In the genomic region with DNA sequence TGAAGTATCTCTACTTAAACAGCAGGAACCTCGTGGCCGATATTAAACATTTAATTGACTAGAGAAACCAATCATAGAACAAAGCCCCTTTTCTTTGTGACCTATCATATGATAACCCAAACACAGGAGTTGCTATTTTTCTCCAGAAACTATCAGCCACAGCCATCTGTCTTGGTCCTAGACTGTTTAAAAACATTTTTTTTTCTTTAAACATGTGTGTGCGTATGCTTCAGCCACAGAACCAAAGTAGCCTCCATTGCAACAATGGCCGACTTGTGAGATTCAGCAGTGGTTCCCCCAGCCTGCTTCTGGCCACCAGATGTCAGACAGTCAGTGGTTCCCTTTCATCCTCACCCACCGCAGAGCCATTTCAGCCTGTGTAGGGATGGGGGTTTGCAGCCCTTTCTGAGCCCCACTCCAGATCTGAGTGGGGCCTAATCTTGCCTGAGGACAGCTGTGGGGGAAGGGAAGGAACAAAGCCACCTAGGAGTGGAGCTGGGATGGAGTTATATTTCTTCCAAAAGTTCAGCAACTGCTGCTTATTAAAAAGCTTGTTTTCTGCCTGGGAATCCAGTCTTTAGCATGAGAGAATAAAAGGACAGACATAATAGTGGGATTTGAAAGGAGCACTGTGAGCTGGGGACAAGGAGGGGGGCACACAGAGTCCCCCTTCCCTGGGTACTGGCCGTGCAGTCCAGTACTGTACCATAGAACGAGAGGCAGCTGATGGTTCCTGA, we compare ENCODE assay signal across 18 cellular contexts. TPM values are rescaled to one million over a fixed set of nuclear protein-coding genes. Genes with fewer than 3 reads are reported as not detected.
DNase-seq lines count a peak whose midpoint lies in the region; ATAC-seq and TF ChIP-seq lines count a peak whose summit lies in the region.
"Had no signal": no experiment of that assay in that cellular context is flagged by ENCODE, and none has a peak within 500 bp of the region (broad histone marks: within the 10 kb centered on the region; RNA-seq: fewer than 3 reads in every experiment).

No MANE protein-coding gene starts in this region.

- H3K27me3 ChIP-seq in mesenchymal stem cell (ENCODE audit: control insufficient read depth in 1 of 2, insufficient read depth in 1 of 2, low read length in 2 of 2) (peaks cover 6 to 7% of the 10 kb centered on the region in 2 experiments), Karpas-422 (ENCODE audit: low read length) (no peaks in the 10 kb centered on the region)
- H3K27me3 ChIP-seq: breast epithelium had no signal

- TF ChIP-seq CTCF in astrocyte of the spinal cord (IDR thresholded peaks at IDR 0.05; ENCODE audit: low read depth, low read length) = peak; percentile 2

- H3K9me2 ChIP-seq in Karpas-422 (replicated peaks; ENCODE audit: insufficient read depth, low read length) = no peaks in the 10 kb centered on the region

- no peak overlapping the region for H2AFZ ChIP-seq in mesenchymal stem cell (ENCODE audit: low read depth, low read length)
- H2AFZ ChIP-seq in Karpas-422 (ENCODE audit: low read length) = no peak overlapping the region

- H3K4me1 ChIP-seq in mesenchymal stem cell (ENCODE audit: control insufficient read depth, insufficient read depth, low read depth, low read length) (peaks cover 3% of the 10 kb centered on the region), Karpas-422 (ENCODE audit: low read length) (no peaks in the 10 kb centered on the region)
- H3K4me1 ChIP-seq: breast epithelium had no signal

- no peak overlapping the region for H2BK5ac ChIP-seq in mesenchymal stem cell (ENCODE audit: low read depth, low read length, poor library complexity, severe bottlenecking)

- H4K91ac ChIP-seq in mesenchymal stem cell (ENCODE audit: low read length) = no peak overlapping the region

- no peak overlapping the region for H3K14ac ChIP-seq in mesenchymal stem cell (ENCODE audit: low read length in 2 of 2)

- H3K23ac ChIP-seq in mesenchymal stem cell (ENCODE audit: low read length in 2 of 2) = no peak overlapping the region

- peak overlapping the region; percentile 29 for H4K8ac ChIP-seq in mesenchymal stem cell (ENCODE audit: low read length)

- no peak overlapping the region for H3K18ac ChIP-seq in mesenchymal stem cell (ENCODE audit: low read depth in 1 of 2, low read length in 2 of 2)

- H3K79me1 ChIP-seq in mesenchymal stem cell (replicated peaks; ENCODE audit: low read length, poor library complexity, severe bottlenecking) = no peaks in the 10 kb centered on the region

- DNase-seq in CMK (ENCODE audit: low read depth) (peak; percentile 65), NCI-H2227 (lab: John Stamatoyannopoulos, UW; ENCODE audit: unreplicated experiment) (peak; percentile 11), astrocyte of the spinal cord (ENCODE audit: low read depth, low spot score) (no peak), mesenchymal stem cell (no peak), ureter (ENCODE audit: low spot score) (no peak), Karpas-422 (no peak)
- DNase-seq: activated CD4-positive, alpha-beta T cell treated with anti-CD3 and anti-CD28 coated beads, Interleukin-2, amount 10 ng/mL, durations not matched to agents 7 days and 5 days; AML-193; kidney glomerular epithelial cell; MV-4-11; NCI-H2081; NCI-H774; SIG-M5; T-helper 9 cell had no signal

- H2BK15ac ChIP-seq in mesenchymal stem cell (ENCODE audit: low read depth, poor library complexity, severe bottlenecking) = no peak overlapping the region

- in situ Hi-C loops in astrocyte of the spinal cord (cut with HindIII; ENCODE audit: low sequenced_read_pairs) = no loop called here

- no peak overlapping the region for H2BK120ac ChIP-seq in mesenchymal stem cell (ENCODE audit: low read depth, low read length)

- no peak overlapping the region for H3K9ac ChIP-seq in mesenchymal stem cell (ENCODE audit: low read length)
- no peak overlapping the region for H3K9ac ChIP-seq in Karpas-422 (ENCODE audit: low read length)

- H3K4me3 ChIP-seq in astrocyte of the spinal cord (ENCODE audit: low read depth, low read length) = no peak overlapping the region
- H3K4me3 ChIP-seq in mesenchymal stem cell (ENCODE audit: insufficient read depth in 1 of 2, low read depth in 1 of 2, low read length in 2 of 2) = no peak overlapping the region
- H3K4me3 ChIP-seq in Karpas-422 (ENCODE audit: low read length) = no peak overlapping the region
- H3K4me3 ChIP-seq: breast epithelium, thoracic aorta had no signal

- WGBS in mesenchymal stem cell = 86% methylated on average over 7 of the region's 7 CpGs

- no peak overlapping the region for H2AK5ac ChIP-seq in mesenchymal stem cell (ENCODE audit: low read length, severe bottlenecking)

- no peak overlapping the region for H3K4me2 ChIP-seq in mesenchymal stem cell (ENCODE audit: low read length, poor library complexity, severe bottlenecking)
- H3K4me2 ChIP-seq in Karpas-422 (ENCODE audit: low read depth, low read length, poor library complexity, severe bottlenecking) = no peak overlapping the region

- H2BK12ac ChIP-seq in mesenchymal stem cell (ENCODE audit: low read length in 2 of 2) = no peak overlapping the region

- H3K9me3 ChIP-seq in mesenchymal stem cell (ENCODE audit: control insufficient read depth, low read length) (no peaks in the 10 kb centered on the region), Karpas-422 (ENCODE audit: low read length) (no peaks in the 10 kb centered on the region)
- H3K9me3 ChIP-seq: breast epithelium, thoracic aorta had no signal

- H3K36me3 ChIP-seq in mesenchymal stem cell (ENCODE audit: control insufficient read depth in 1 of 2, insufficient read depth in 2 of 2, low read depth in 1 of 2, low read length in 2 of 2) = no peaks in the 10 kb centered on the region
- no peaks in the 10 kb centered on the region for H3K36me3 ChIP-seq in Karpas-422 (ENCODE audit: insufficient read depth, low read length)
- H3K36me3 ChIP-seq: breast epithelium, thoracic aorta had no signal

- no peaks in the 10 kb centered on the region for H4K20me1 ChIP-seq in Karpas-422 (ENCODE audit: insufficient read depth, low read depth, low read length)

- no peaks in the 10 kb centered on the region for H3K79me2 ChIP-seq in Karpas-422 (ENCODE audit: low read length)

- ATAC-seq in HG02623 (IDR thresholded peaks at IDR 0.05; ENCODE audit: unreplicated experiment) = no peak
- ATAC-seq in GM21515 (IDR thresholded peaks at IDR 0.05; ENCODE audit: unreplicated experiment) = no peak

- H3K27ac ChIP-seq in mesenchymal stem cell (ENCODE audit: low read length, poor library complexity, severe bottlenecking) = no peak overlapping the region
- no peak overlapping the region for H3K27ac ChIP-seq in Karpas-422 (ENCODE audit: low read length)
- H3K27ac ChIP-seq: breast epithelium, thoracic aorta had no signal

- no peak overlapping the region for H3K4ac ChIP-seq in mesenchymal stem cell (ENCODE audit: low read depth in 1 of 2, low read length in 2 of 2)

RNA-seq across cellular contexts. Expression of gene IGSF3, which starts 11.7 kb away (rescaled TPM):
- polyA plus RNA-seq in mesenchymal stem cell (2013, experiment 1 of 2) = 0.33 TPM
- 0.30 TPM for polyA plus RNA-seq in mesenchymal stem cell (2013, experiment 2 of 2)
- total RNA-seq in ureter = 31.1 TPM
- total RNA-seq in Karpas-422 (2014; rRNA removed; shearing (Covaris generic); ENCODE audit: low replicate concordance) = not detected in 2 replicates

Comparison
In these comparisons a context has a peak if more than half of its experiments do, and no peak if none do; other contexts are left out.
1. DNase-seq: peak in CMK (single experiment) and NCI-H2227 (single experiment); none in astrocyte of the spinal cord (single experiment), mesenchymal stem cell (single experiment), ureter (single experiment) and Karpas-422 (single experiment).
2. RNA of gene IGSF3, which starts 11.7 kb away (total RNA-seq): 31.1 TPM in ureter (single experiment); not detected in Karpas-422; every median in the first group is over 10 times any median in the second.